ENCODE assay signal across 8 cellular contexts in the genomic region with DNA sequence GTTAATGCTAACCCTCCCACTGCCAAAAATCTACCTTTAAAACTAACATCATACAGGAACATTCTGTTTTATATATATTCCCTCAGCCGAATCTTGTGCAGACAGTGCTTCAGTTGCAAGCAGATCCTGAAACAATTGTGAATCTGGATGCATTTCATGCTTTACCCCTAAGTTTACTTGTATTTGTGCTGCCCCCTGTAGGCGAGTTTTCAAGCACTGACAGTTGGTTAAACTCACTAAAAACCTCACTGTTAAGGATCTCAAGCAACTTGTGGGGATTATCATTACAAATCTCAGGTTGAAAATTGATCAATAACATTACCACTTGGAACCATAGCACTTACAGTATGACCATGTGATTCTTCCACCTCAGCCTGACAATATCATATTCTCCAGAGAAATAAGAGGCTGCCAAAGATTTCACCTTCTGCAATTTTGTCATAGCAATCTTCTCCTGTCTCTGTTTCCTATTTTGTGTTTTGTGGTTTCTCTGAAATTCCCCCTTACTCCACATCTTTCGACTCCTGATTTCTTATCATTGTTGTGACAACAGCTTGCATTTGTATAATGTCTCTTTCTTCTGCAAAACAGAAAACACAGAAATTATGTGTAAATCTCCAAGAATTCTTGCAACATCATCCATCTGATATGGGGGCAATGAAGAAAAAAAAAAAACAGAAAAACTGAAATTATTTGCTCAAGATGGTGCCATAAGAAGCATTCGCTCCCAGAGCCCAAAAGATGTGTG.
DNase-seq lines count a peak whose midpoint lies in the region; TF ChIP-seq lines count a peak whose summit lies in the region.

No MANE protein-coding gene starts in this region.

- peak; percentile 78 for TF ChIP-seq RAD21 in SK-N-SH (IDR thresholded peaks at IDR 0.05; ENCODE audit: low read length)

- peak; percentile 79 for DNase-seq in NCI-H82 (lab: John Stamatoyannopoulos, UW)
- DNase-seq in NCI-H82 treated with DMSO at 0.1 percent for 48 hours (lab: John Stamatoyannopoulos, UW; ENCODE audit: unreplicated experiment): no peak
- DNase-seq in SK-N-SH: peak; percentile 42
- peak; percentile 16 for DNase-seq in globus pallidus (ENCODE audit: low spot score)
- peak; percentile 41 for DNase-seq in pulmonary artery endothelial cell (ENCODE audit: low read depth, low spot score)
- DNase-seq in GM19238 (ENCODE audit: insufficient read length, low spot score): no peak
- DNase-seq in stimulated activated CD4-positive, alpha-beta T cell treated with anti-CD3 and anti-CD28 coated beads, Interleukin-12 subunit alpha, Interleukin-12 subunit beta, amount 100 ng/mL, for 4 hours: no peak

- H2AFZ ChIP-seq in Loucy (ENCODE audit: low read length) (no peak overlapping the region), SK-N-SH (ENCODE audit: low read depth) (no peak overlapping the region)

- H3K9ac ChIP-seq in Loucy (ENCODE audit: low read depth, low read length, poor library complexity, severe bottlenecking) (no peak overlapping the region), SK-N-SH (no peak overlapping the region)

- H3K4me3 ChIP-seq in Loucy (ENCODE audit: low read length, poor library complexity, severe bottlenecking) (no peak overlapping the region), SK-N-SH (ENCODE audit: low read depth in 2 of 2, low read length in 1 of 2) (no peak overlapping the region; a peak in 1 of 4 replicates)

- TF ChIP-seq EP300 in SK-N-SH (IDR thresholded peaks at IDR 0.05; ENCODE audit: borderline replicate concordance in 1 of 2, low read depth in 1 of 2, low read length in 1 of 2): no peak

- no peak overlapping the region for H3K27ac ChIP-seq in SK-N-SH (ENCODE audit: low read depth in 2 of 2, low read length in 1 of 2)

- H3K79me2 ChIP-seq in Loucy (ENCODE audit: insufficient read depth, low read length) (no peaks in the 10 kb centered on the region), SK-N-SH (ENCODE audit: insufficient read depth) (no peaks in the 10 kb centered on the region)

- H3F3A ChIP-seq in Loucy (ENCODE audit: low read depth) (no peaks in the 10 kb centered on the region), SK-N-SH (replicated peaks; ENCODE audit: insufficient read depth) (peaks cover 14% of the 10 kb centered on the region)

- no peaks in the 10 kb centered on the region for H3K9me2 ChIP-seq in Loucy (replicated peaks; ENCODE audit: low read depth, low read length)
- H3K9me2 ChIP-seq in SK-N-SH: no peaks in the 10 kb centered on the region

- H4K20me1 ChIP-seq in Loucy (ENCODE audit: insufficient read depth, low read length, poor library complexity, severe bottlenecking) (no peaks in the 10 kb centered on the region), SK-N-SH (ENCODE audit: insufficient read depth) (no peaks in the 10 kb centered on the region)

- peaks cover 4% of the 10 kb centered on the region for H3K4me1 ChIP-seq in Loucy (ENCODE audit: insufficient read depth, low read length, poor library complexity, severe bottlenecking)
- H3K4me1 ChIP-seq in SK-N-SH (ENCODE audit: control insufficient read depth in 1 of 2, insufficient read depth in 2 of 2, low read depth in 1 of 2, low read length in 1 of 2): peaks cover 0 to 6% of the 10 kb centered on the region in 2 experiments; a peak in 2 of 4 replicates

- POLR2A ChIA-PET in SK-N-SH (lab: Yijun Ruan, JAX): no interaction called here

- H3K4me2 ChIP-seq in Loucy (ENCODE audit: low read depth, low read length, poor library complexity, severe bottlenecking) (no peak overlapping the region), SK-N-SH (no peak overlapping the region)

- no peaks in the 10 kb centered on the region for H3K36me3 ChIP-seq in Loucy (ENCODE audit: insufficient read depth, low read length)
- H3K36me3 ChIP-seq in SK-N-SH (replicated peaks in 1 of 2; ENCODE audit: control insufficient read depth in 1 of 2, insufficient read depth in 2 of 2, low read length in 1 of 2): no peaks in the 10 kb centered on the region

- TF ChIP-seq CTCF in Loucy (conservative IDR thresholded peaks at IDR 0.05; ENCODE audit: low read length): peak; percentile 90
- TF ChIP-seq CTCF in SK-N-SH (IDR thresholded peaks at IDR 0.05): peak; percentile 78

- CTCF ChIA-PET in SK-N-SH (lab: Yijun Ruan, JAX): interaction anchor here (0.7 to 3.2 kb wide), 6 partner anchors 13 to 871 kb away, joined by 3 to 18 read pairs (median 5); no protein-coding TSS in a partner anchor

- H3K27me3 ChIP-seq in Loucy (ENCODE audit: insufficient read depth, low read length, poor library complexity, severe bottlenecking) (no peaks in the 10 kb centered on the region), SK-N-SH (ENCODE audit: insufficient read depth) (no peaks in the 10 kb centered on the region)

- H3K9me3 ChIP-seq in Loucy (ENCODE audit: insufficient read depth, low read depth, low read length): 0 out of 2 replicates have a peak, but pooled peaks cover 5% of the 10 kb centered on the region
- H3K9me3 ChIP-seq in SK-N-SH: no peaks in the 10 kb centered on the region

- WGBS in SK-N-SH (ENCODE audit: low lambda C conversion rate): 38% methylated on average over 4 of the region's 4 CpGs

TF ChIP-seq in SK-N-SH, 30 proteins besides CTCF, POLR2A, EP300 and RAD21:
- 0 out of 2 replicates have a peak, but pooled peaks have one; percentile 17 for TF ChIP-seq TCF12 (IDR thresholded peaks at IDR 0.05)
- peak; percentile 73 for TF ChIP-seq SMC3 (IDR thresholded peaks at IDR 0.05; ENCODE audit: low read depth, low read length)
- no peak for TF ChIP-seq RFX5 (IDR thresholded peaks at IDR 0.05; ENCODE audit: low read length)
TF ChIP-seq in SK-N-SH: peak in this region for 2.

Comparison
In these comparisons a context has a peak if more than half of its experiments do, and no peak if none do; other contexts are left out.
1. DNase-seq: peak in NCI-H82 (single experiment), SK-N-SH (single experiment), globus pallidus (single experiment) and pulmonary artery endothelial cell (single experiment); none in NCI-H82 treated with DMSO at 0.1 percent for 48 hours (single experiment), GM19238 (single experiment) and stimulated activated CD4-positive, alpha-beta T cell treated with anti-CD3 and anti-CD28 coated beads, Interleukin-12 subunit alpha, Interleukin-12 subunit beta, amount 100 ng/mL, for 4 hours (single experiment).